Comparison of ENCODE assay signal across 17 cellular contexts in genomic region chr3:58122936-58123700, GRCh38.
DNase-seq lines count a peak whose midpoint lies in the region; ATAC-seq, FAIRE-seq and TF ChIP-seq lines count a peak whose summit lies in the region.
"Had no signal": no experiment of that assay in that cellular context is flagged by ENCODE, and none has a peak within 500 bp of the region (broad histone marks: within the 10 kb centered on the region; RNA-seq: fewer than 3 reads in every experiment).

No MANE protein-coding gene starts in this region.

- CTCF ChIA-PET in HepG2 (lab: Yijun Ruan, JAX; ENCODE audit: low intra/inter-chr PET ratio, low total read pairs) (no interaction called here), endothelial cell of umbilical vein (lab: Charles Lee) (interaction anchor here (0.9 kb wide), 1 partner anchor 14 kb away, joined by 3 read pairs; no protein-coding TSS in a partner anchor)

- DNase-seq in HepG2 (ENCODE audit: low spot score) (no peak), right lobe of liver (no peak), RWPE2 (ENCODE audit: low spot score) (peak; percentile 57), endothelial cell of umbilical vein (ENCODE audit: low read depth, low spot score) (no peak), GM03348 (ENCODE audit: low spot score) (no peak)
- DNase-seq: BE2C; C1 segment of cervical spinal cord; CD4-positive, CD25-positive, alpha-beta regulatory T cell; CD8-positive, alpha-beta memory T cell; COR-L47; GOT3; H7 had no signal

- H3K9me3 ChIP-seq in HepG2 (ENCODE audit: low read length) (no peaks in the 10 kb centered on the region), right lobe of liver (no peaks in the 10 kb centered on the region), RWPE2 (ENCODE audit: severe bottlenecking) (no peaks in the 10 kb centered on the region), endothelial cell of umbilical vein (replicated peaks; ENCODE audit: control insufficient read depth, insufficient read depth, low read length) (no peaks in the 10 kb centered on the region)
- H3K9me3 ChIP-seq: BE2C had no signal

- H3K4me1 ChIP-seq in HepG2 (ENCODE audit: insufficient read depth, low read length) (no peaks in the 10 kb centered on the region), right lobe of liver (peaks cover 0 to 30% (median 16%) of the 10 kb centered on the region in 4 donors), RWPE2 (ENCODE audit: insufficient read depth, poor library complexity, severe bottlenecking) (no peaks in the 10 kb centered on the region), endothelial cell of umbilical vein (ENCODE audit: control insufficient read depth, extremely low read depth, insufficient read depth, low read length) (peaks cover 26% of the 10 kb centered on the region)
- H3K4me1 ChIP-seq: BE2C had no signal

- H4K20me1 ChIP-seq in HepG2 (ENCODE audit: insufficient read depth, low read length), result no peaks in the 10 kb centered on the region
- H4K20me1 ChIP-seq in endothelial cell of umbilical vein (replicated peaks; ENCODE audit: control insufficient read depth, extremely low read depth, insufficient read depth, low read length), result no peaks in the 10 kb centered on the region

- TF ChIP-seq EP300 in HepG2 (IDR thresholded peaks at IDR 0.05; ENCODE audit: low read depth in 2 of 2, low read length in 2 of 2) (no peak), HepG2 (CRISPR knock-in tag; IDR thresholded peaks at IDR 0.05; ENCODE audit: borderline replicate concordance) (no peak)

- POLR2A ChIA-PET in HepG2 (lab: Yijun Ruan, JAX) (no interaction called here), endothelial cell of umbilical vein (lab: Charles Lee) (no interaction called here)

- FAIRE-seq in HepG2 (lab: Jason Lieb, UNC) (no peak), endothelial cell of umbilical vein (lab: Jason Lieb, UNC) (no peak)
- FAIRE-seq: D721Med, G401.6, GM12892, GM18507 had no signal

- H3K79me2 ChIP-seq in HepG2 (ENCODE audit: insufficient read depth, low read length) (no peaks in the 10 kb centered on the region), endothelial cell of umbilical vein (ENCODE audit: control insufficient read depth, insufficient read depth, low read length) (peaks cover 60% of the 10 kb centered on the region)

- TF ChIP-seq RAD21 in HepG2 (CRISPR knock-in tag; IDR thresholded peaks at IDR 0.05), result no peak

- peaks cover 59 to 96% of the 10 kb centered on the region in 2 experiments for H3K36me3 ChIP-seq in HepG2 (replicated peaks in 1 of 2; ENCODE audit: control insufficient read depth in 1 of 2, insufficient read depth in 2 of 2, low read length in 2 of 2)
- peaks cover 0 to 72% (median 29%) of the 10 kb centered on the region in 4 donors for H3K36me3 ChIP-seq in right lobe of liver
- H3K36me3 ChIP-seq in RWPE2 (ENCODE audit: low read depth), result peaks cover 100% of the 10 kb centered on the region
- H3K36me3 ChIP-seq in endothelial cell of umbilical vein (ENCODE audit: control insufficient read depth in 2 of 2, extremely low read depth in 1 of 2, insufficient read depth in 2 of 2, low read length in 2 of 2), result peaks cover 57 to 80% of the 10 kb centered on the region in 2 experiments
- H3K36me3 ChIP-seq: BE2C had no signal

- intact Hi-C loops in HepG2 (cut with micrococcal nuclease; ENCODE audit: unreplicated experiment), result no loop called here
- intact Hi-C loops in right lobe of liver (cut with DNase I), result no loop called here
- intact Hi-C loops in endothelial cell of umbilical vein (cut with micrococcal nuclease), result no loop called here

- no peak overlapping the region for H3K27ac ChIP-seq in HepG2 (ENCODE audit: extremely low read length, insufficient read depth, low read length)
- H3K27ac ChIP-seq in right lobe of liver, result no peak overlapping the region
- H3K27ac ChIP-seq in RWPE2 (ENCODE audit: poor library complexity, severe bottlenecking), result no peak overlapping the region
- no peak overlapping the region for H3K27ac ChIP-seq in endothelial cell of umbilical vein (ENCODE audit: insufficient read depth, low read depth, low read length)

- H3K9me1 ChIP-seq in endothelial cell of umbilical vein (replicated peaks; ENCODE audit: control insufficient read depth, extremely low read depth, insufficient read depth, low read length), result no peaks in the 10 kb centered on the region

- no peak for ATAC-seq in HepG2
- no peak for ATAC-seq in right lobe of liver
- ATAC-seq in RWPE2 (ENCODE audit: low read depth), result peak; percentile 2; the same call in 1 of the 3 replicates
- ATAC-seq in GM21381 (IDR thresholded peaks at IDR 0.05; ENCODE audit: unreplicated experiment), result no peak

- in situ Hi-C loops in HepG2 (cut with HindIII; ENCODE audit: extremely low pct_ligation_motif_present, low pct_unique_long_range_greater_than_20kb), result no loop called here

- BruUV-seq in HepG2 (replicated peaks; lab: Mats Ljungman, UMichigan), result no TSS peak
- TSS peak; percentile 90 for BruUV-seq in endothelial cell of umbilical vein (replicated peaks; lab: Mats Ljungman, UMichigan)

- TF ChIP-seq CTCF in HepG2 (CRISPR knock-in tag; IDR thresholded peaks at IDR 0.05), result no peak
- TF ChIP-seq CTCF in right lobe of liver (IDR thresholded peaks at IDR 0.05), result no peak
- no peak for TF ChIP-seq CTCF in RWPE2 (IDR thresholded peaks at IDR 0.05; ENCODE audit: poor library complexity, severe bottlenecking)
- no peak for TF ChIP-seq CTCF in endothelial cell of umbilical vein (IDR thresholded peaks at IDR 0.05; ENCODE audit: extremely low read depth in 1 of 2, insufficient read depth in 1 of 2, low read depth in 1 of 2, low read length in 2 of 2)

- no peak overlapping the region for H3K9ac ChIP-seq in HepG2 (ENCODE audit: insufficient read depth, low read depth, low read length)
- no peak overlapping the region for H3K9ac ChIP-seq in endothelial cell of umbilical vein (replicated peaks; ENCODE audit: extremely low read depth, insufficient read depth, low read length)

- TF ChIP-seq POLR2A in HepG2 (IDR thresholded peaks at IDR 0.05; ENCODE audit: insufficient read depth in 1 of 2, low read depth in 2 of 2, low read length in 2 of 2) (no peak), right lobe of liver (IDR thresholded peaks at IDR 0.05) (no peak), endothelial cell of umbilical vein (IDR thresholded peaks at IDR 0.05; ENCODE audit: low read depth, low read length) (no peak)

- H3K4me3 ChIP-seq in HepG2 (replicated peaks in 1 of 3; ENCODE audit: insufficient read depth in 1 of 3, low read depth in 2 of 3, low read length in 3 of 3) (no peak overlapping the region), right lobe of liver (no peak overlapping the region), RWPE2 (ENCODE audit: severe bottlenecking) (no peak overlapping the region), endothelial cell of umbilical vein (replicated peaks in 1 of 3; ENCODE audit: insufficient read depth in 1 of 3, low read depth in 1 of 3, low read length in 3 of 3) (no peak overlapping the region)

- H3K4me2 ChIP-seq in HepG2 (ENCODE audit: low read depth, low read length), result no peak overlapping the region
- H3K4me2 ChIP-seq in endothelial cell of umbilical vein (ENCODE audit: insufficient read depth, low read length), result no peak overlapping the region

- H3K27me3 ChIP-seq in HepG2 (ENCODE audit: control insufficient read depth in 1 of 2, insufficient read depth in 2 of 2, low read length in 2 of 2) (no peaks in the 10 kb centered on the region), right lobe of liver (no peaks in the 10 kb centered on the region), RWPE2 (ENCODE audit: insufficient read depth, poor library complexity, severe bottlenecking) (no peaks in the 10 kb centered on the region), endothelial cell of umbilical vein (ENCODE audit: control insufficient read depth in 2 of 2, insufficient read depth in 2 of 2, low read length in 2 of 2) (no peaks in the 10 kb centered on the region)
- H3K27me3 ChIP-seq: BE2C had no signal

- WGBS in HepG2 (ENCODE audit: low lambda C conversion rate), result 97% methylated on average over 34 of the region's 41 CpGs
- 90% methylated on average over 5 of the region's 41 CpGs for WGBS in right lobe of liver (ENCODE audit: insufficient coverage, low coverage, low lambda C conversion rate, missing lambda C conversion rate)

- dilution Hi-C loops in endothelial cell of umbilical vein (cut with MboI; ENCODE audit: extremely low pct_ligation_motif_present, low sequenced_read_pairs), result no loop called here

- H2AFZ ChIP-seq in HepG2 (ENCODE audit: low read length), result no peak overlapping the region
- no peak overlapping the region for H2AFZ ChIP-seq in endothelial cell of umbilical vein (ENCODE audit: low read depth, low read length)

TF ChIP-seq in HepG2, 621 proteins besides CTCF, POLR2A, EP300 and RAD21:
- TF ChIP-seq RBM22 (optimal IDR thresholded peaks at IDR 0.05; ENCODE audit: low read length) (peak; percentile 69), TBX3 (IDR thresholded peaks at IDR 0.05; ENCODE audit: borderline replicate concordance) (no peak)

TF ChIP-seq in endothelial cell of umbilical vein, 7 proteins besides CTCF, POLR2A, EP300 and RAD21:
- TF ChIP-seq MYC (IDR thresholded peaks at IDR 0.05; ENCODE audit: low read depth, low read length) (no peak), POLR2AphosphoS5 (IDR thresholded peaks at IDR 0.05; ENCODE audit: insufficient read depth, low read depth, low read length) (peak; percentile 39)
